ENCODE assay signal across 8 cellular contexts in genomic region chr5:178145965-178146820, GRCh38. TPM values are rescaled to one million over a fixed set of nuclear protein-coding genes. Genes with fewer than 3 reads are reported as not detected.
DNase-seq lines count a peak whose midpoint lies in the region; FAIRE-seq and TF ChIP-seq lines count a peak whose summit lies in the region.

No MANE protein-coding gene starts in this region.

- H3K9ac ChIP-seq in smooth muscle cell (ENCODE audit: low read depth), result no peak overlapping the region

- H3F3A ChIP-seq in smooth muscle cell (ENCODE audit: low read depth), result no peaks in the 10 kb centered on the region

- WGBS in smooth muscle cell (ENCODE audit: low lambda C conversion rate), result 56% methylated on average over 14 of the region's 14 CpGs

- H3K27me3 ChIP-seq in smooth muscle cell (ENCODE audit: low read depth), result no peaks in the 10 kb centered on the region

- H3K36me3 ChIP-seq in smooth muscle cell (ENCODE audit: low read depth), result no peaks in the 10 kb centered on the region

- H3K4me3 ChIP-seq in smooth muscle cell, result no peak overlapping the region

- in situ Hi-C loops in GM13977 (cut with MboI; ENCODE audit: low pct_unique_long_range_greater_than_20kb, low sequenced_read_pairs, unreplicated experiment), result no loop called here

- TF ChIP-seq CTCF in 22Rv1 (IDR thresholded peaks at IDR 0.05), result peak; percentile 90
- peak; percentile 88 for TF ChIP-seq CTCF in GM13977 (IDR thresholded peaks at IDR 0.05; ENCODE audit: extremely low read depth, insufficient read depth, missing control alignments)
- TF ChIP-seq CTCF in RWPE1 (conservative IDR thresholded peaks at IDR 0.05; ENCODE audit: low read depth), result peak; percentile 96
- peak; percentile 68 for TF ChIP-seq CTCF in smooth muscle cell (IDR thresholded peaks at IDR 0.05; ENCODE audit: borderline replicate concordance, insufficient read depth, poor library complexity, severe bottlenecking)

- H3K79me2 ChIP-seq in smooth muscle cell (ENCODE audit: low read depth), result no peaks in the 10 kb centered on the region

- FAIRE-seq in HTR-8/SVneo (lab: Jason Lieb, UNC), result no peak

- H2AFZ ChIP-seq in smooth muscle cell (ENCODE audit: low read depth), result no peak overlapping the region

- CTCF ChIA-PET in RWPE1 (lab: Yijun Ruan, JAX), result interaction anchor here (0.5 to 9.3 kb wide), 21 partner anchors 10 to 531 kb away, joined by 3 to 175 read pairs (median 4); no protein-coding TSS in a partner anchor

- H4K20me1 ChIP-seq in smooth muscle cell (ENCODE audit: low read depth), result no peaks in the 10 kb centered on the region

- POLR2A ChIA-PET in RWPE1 (lab: Yijun Ruan, JAX; ENCODE audit: low non-redundant PET), result interaction anchor here (0.5 to 2.0 kb wide), 2 partner anchors 17 to 70 kb away, joined by 5 to 6 read pairs; no protein-coding TSS in a partner anchor

- H3K9me3 ChIP-seq in smooth muscle cell (replicated peaks; ENCODE audit: low read depth), result no peaks in the 10 kb centered on the region

- no peaks in the 10 kb centered on the region for H3K4me1 ChIP-seq in smooth muscle cell (ENCODE audit: low read depth)

- H3K4me2 ChIP-seq in smooth muscle cell, result no peak overlapping the region

- DNase-seq in GM13977 (ENCODE audit: low spot score) (peak; percentile 82), HTR-8/SVneo (ENCODE audit: insufficient read length, low spot score) (peak; percentile 55), RWPE1 (ENCODE audit: low spot score) (peak; percentile 88), glomerular visceral epithelial cell (ENCODE audit: extremely low spot score) (peak; percentile 67), smooth muscle cell (lab: John Stamatoyannopoulos, UW; ENCODE audit: unreplicated experiment) (no peak), OCI-M2 (lab: John Stamatoyannopoulos, UW; ENCODE audit: unreplicated experiment) (no peak)
- DNase-seq in activated T-helper 9 cell treated with anti-CD3 and anti-CD28 coated beads, Interleukin-2, amount 50 U/mL, for 16 hours (ENCODE audit: low read depth), result peak; percentile 62

- no peak overlapping the region for H3K27ac ChIP-seq in 22Rv1
- peak overlapping the region; percentile 61 for H3K27ac ChIP-seq in RWPE1
- peak overlapping the region; percentile 70 for H3K27ac ChIP-seq in smooth muscle cell (ENCODE audit: low read depth)

RNA-seq across cellular contexts. Expression of gene NHP2, which starts 7.5 kb away (rescaled TPM):
- 162 and 324 TPM in 2 replicates for total RNA-seq in smooth muscle cell
- polyA plus RNA-seq in smooth muscle cell, result 166 and 167 TPM in 2 replicates

RNA-seq across cellular contexts. Expression of gene RMND5B, which starts 15.4 kb away (rescaled TPM):
- 8.9 and 20.8 TPM in 2 replicates for total RNA-seq in smooth muscle cell
- polyA plus RNA-seq in smooth muscle cell, result 17.2 and 18.2 TPM in 2 replicates

RNA-seq across cellular contexts. Expression of gene N4BP3, which starts 32.9 kb away (rescaled TPM):
- 0.36 and 1.3 TPM in 2 replicates for total RNA-seq in smooth muscle cell
- 0.39 and 1.6 TPM in 2 replicates for polyA plus RNA-seq in smooth muscle cell

RNA-seq across cellular contexts. Expression of gene GMCL2, which starts 41.0 kb away (rescaled TPM):
- 0.13 and 0.22 TPM in 2 replicates for total RNA-seq in smooth muscle cell
- not detected in 2 replicates for polyA plus RNA-seq in smooth muscle cell

RNA-seq across cellular contexts. Expression of gene HNRNPAB, which starts 58.1 kb away (rescaled TPM):
- total RNA-seq in smooth muscle cell, result 79.3 and 83.0 TPM in 2 replicates
- polyA plus RNA-seq in smooth muscle cell, result 169 and 170 TPM in 2 replicates

Comparison
In these comparisons a context has a peak if more than half of its experiments do, and no peak if none do; other contexts are left out.
1. DNase-seq: peak in GM13977 (single experiment), HTR-8/SVneo (single experiment), RWPE1 (single experiment), activated T-helper 9 cell treated with anti-CD3 and anti-CD28 coated beads, Interleukin-2, amount 50 U/mL, for 16 hours (single experiment) and glomerular visceral epithelial cell (single experiment); none in smooth muscle cell (single experiment) and OCI-M2 (single experiment).
2. Peak in every context shown above with its lines, with median percentiles within 50 percentile points of each other: CTCF ChIP-seq.